8 cellular contexts compared by ENCODE assay signal in genomic region chr22:40857309-40857851, GRCh38. TPM values are rescaled to one million over a fixed set of nuclear protein-coding genes. Genes with fewer than 3 reads are reported as not detected.
DNase-seq lines count a peak whose midpoint lies in the region; ATAC-seq and TF ChIP-seq lines count a peak whose summit lies in the region.

No MANE protein-coding gene starts in this region.

- TF ChIP-seq POLR2A in NB4 (IDR thresholded peaks at IDR 0.05; ENCODE audit: extremely low read depth, insufficient read length) = no peak

- H3K27me3 Mint-ChIP-seq in CD4-positive, CD25-positive, alpha-beta regulatory T cell = peaks cover 4% of the 10 kb centered on the region
- no peaks in the 10 kb centered on the region for H3K27me3 Mint-ChIP-seq in effector memory CD8-positive, alpha-beta T cell
- no peaks in the 10 kb centered on the region for H3K27me3 Mint-ChIP-seq in neural crest cell (ENCODE audit: low read depth)

- ATAC-seq in CD4-positive, CD25-positive, alpha-beta regulatory T cell (ENCODE audit: low read depth in 2 of 2) = no peak
- no peak for ATAC-seq in effector memory CD8-positive, alpha-beta T cell (replicated peaks)

- H3K4me1 Mint-ChIP-seq in CD4-positive, CD25-positive, alpha-beta regulatory T cell = peaks cover 30 to 64% (median 41%) of the 10 kb centered on the region in 4 donors
- peaks cover 25 to 35% of the 10 kb centered on the region in 2 donors for H3K4me1 Mint-ChIP-seq in effector memory CD8-positive, alpha-beta T cell (ENCODE audit: low read depth in 2 of 2)
- H3K4me1 Mint-ChIP-seq in neural crest cell = peaks cover 55% of the 10 kb centered on the region

- no peak for TF ChIP-seq CTCF in NB4 (IDR thresholded peaks at IDR 0.05; ENCODE audit: low read depth, low read length)
- TF ChIP-seq CTCF in neural crest cell (conservative IDR thresholded peaks at IDR 0.05) = no peak

- H3K36me3 ChIP-seq in CD4-positive, CD25-positive, alpha-beta regulatory T cell (ENCODE audit: control insufficient read depth, insufficient read depth, low read length) = peaks cover 5% of the 10 kb centered on the region

- DNase-seq in CD4-positive, CD25-positive, alpha-beta regulatory T cell = peak in 1 of 3 donors; percentile 22
- no peak for DNase-seq in NB4 (ENCODE audit: low read depth)
- DNase-seq in effector memory CD8-positive, alpha-beta T cell = no peak
- no peak for DNase-seq in neural crest cell (ENCODE audit: low read depth, low spot score)
- no peak for DNase-seq in T-helper 9 cell
- DNase-seq in Ammon's horn (ENCODE audit: low spot score) = no peak
- DNase-seq in epidermal melanocyte (ENCODE audit: insufficient read length, low spot score) = no peak
- no peak for DNase-seq in head of caudate nucleus

- intact Hi-C loops in head of caudate nucleus (cut with DNase I) = loop anchor here (2.0 kb wide), 1 partner anchor 39 kb away; the partner anchor contains the start of gene SLC25A17

- H3K9me3 ChIP-seq in CD4-positive, CD25-positive, alpha-beta regulatory T cell (ENCODE audit: control insufficient read depth in 2 of 2, low read length in 2 of 2) = no peaks in the 10 kb centered on the region

- peaks cover 5% of the 10 kb centered on the region for H3K36me3 Mint-ChIP-seq in CD4-positive, CD25-positive, alpha-beta regulatory T cell
- H3K36me3 Mint-ChIP-seq in effector memory CD8-positive, alpha-beta T cell (ENCODE audit: insufficient read depth) = peaks cover 27% of the 10 kb centered on the region
- no peaks in the 10 kb centered on the region for H3K36me3 Mint-ChIP-seq in neural crest cell (ENCODE audit: low read depth)

- H3K9me3 Mint-ChIP-seq in CD4-positive, CD25-positive, alpha-beta regulatory T cell = no peaks in the 10 kb centered on the region
- no peaks in the 10 kb centered on the region for H3K9me3 Mint-ChIP-seq in effector memory CD8-positive, alpha-beta T cell
- H3K9me3 Mint-ChIP-seq in neural crest cell = no peaks in the 10 kb centered on the region

- peak overlapping the region; percentile 100 for H3K27ac Mint-ChIP-seq in CD4-positive, CD25-positive, alpha-beta regulatory T cell
- peak overlapping the region; percentile 97 to 100 for H3K27ac Mint-ChIP-seq in effector memory CD8-positive, alpha-beta T cell
- H3K27ac Mint-ChIP-seq in neural crest cell (ENCODE audit: unreplicated experiment) = peak overlapping the region; percentile 100

- H3K27me3 ChIP-seq in CD4-positive, CD25-positive, alpha-beta regulatory T cell (ENCODE audit: control insufficient read depth, insufficient read depth, low read length) = no peaks in the 10 kb centered on the region

- peak overlapping the region; percentile 93 to 100 (median 98) for H3K4me3 Mint-ChIP-seq in CD4-positive, CD25-positive, alpha-beta regulatory T cell
- H3K4me3 Mint-ChIP-seq in effector memory CD8-positive, alpha-beta T cell = peak overlapping the region; percentile 92 to 96
- H3K4me3 Mint-ChIP-seq in neural crest cell = peak overlapping the region; percentile 96

- H3K4me3 ChIP-seq in CD4-positive, CD25-positive, alpha-beta regulatory T cell (ENCODE audit: low read depth, low read length) = peak overlapping the region; percentile 93
- peak overlapping the region; percentile 97 for H3K4me3 ChIP-seq in NB4 (ENCODE audit: low read depth, low read length)

- H3K27ac ChIP-seq in CD4-positive, CD25-positive, alpha-beta regulatory T cell (ENCODE audit: insufficient read depth, low read length, poor library complexity, severe bottlenecking) = peak overlapping the region; percentile 98

- H3K4me1 ChIP-seq in CD4-positive, CD25-positive, alpha-beta regulatory T cell (ENCODE audit: control insufficient read depth, insufficient read depth, low read length, poor library complexity, severe bottlenecking) = peaks cover 44% of the 10 kb centered on the region

RNA-seq across cellular contexts. Expression of gene XPNPEP3, which starts 0.4 kb away (rescaled TPM):
- total RNA-seq in CD4-positive, CD25-positive, alpha-beta regulatory T cell = 15.3 TPM
- 10 to 100 TPM in 1 of 4 donors, 1 to 10 TPM in 3; 2.4 to 11.8 (median 4.6) TPM for polyA plus RNA-seq in CD4-positive, CD25-positive, alpha-beta regulatory T cell
- 34.7 and 37.0 TPM in 2 replicates for total RNA-seq in neural crest cell

RNA-seq across cellular contexts. Expression of gene ST13, which starts 0.9 kb away (rescaled TPM):
- total RNA-seq in CD4-positive, CD25-positive, alpha-beta regulatory T cell = 122 TPM
- polyA plus RNA-seq in CD4-positive, CD25-positive, alpha-beta regulatory T cell = 100 to 1,000 TPM; 149 to 194 (median 169) TPM
- 303 and 321 TPM in 2 replicates for total RNA-seq in neural crest cell

RNA-seq across cellular contexts. Expression of gene DNAJB7, which starts 4.5 kb away (rescaled TPM):
- not detected for total RNA-seq in CD4-positive, CD25-positive, alpha-beta regulatory T cell
- polyA plus RNA-seq in CD4-positive, CD25-positive, alpha-beta regulatory T cell = under 1 TPM in 3 of 4 donors, not detected in 1; 0.20 to 0.23 (median 0.22) TPM
- total RNA-seq in neural crest cell = not detected in 2 replicates

RNA-seq across cellular contexts. Expression of gene SLC25A17, which starts 38.2 kb away (rescaled TPM):
- total RNA-seq in CD4-positive, CD25-positive, alpha-beta regulatory T cell = 12.0 TPM
- polyA plus RNA-seq in CD4-positive, CD25-positive, alpha-beta regulatory T cell = 10 to 100 TPM; 22.4 to 32.9 (median 23.6) TPM
- total RNA-seq in neural crest cell = 25.7 and 28.1 TPM in 2 replicates
